In the genomic region with DNA sequence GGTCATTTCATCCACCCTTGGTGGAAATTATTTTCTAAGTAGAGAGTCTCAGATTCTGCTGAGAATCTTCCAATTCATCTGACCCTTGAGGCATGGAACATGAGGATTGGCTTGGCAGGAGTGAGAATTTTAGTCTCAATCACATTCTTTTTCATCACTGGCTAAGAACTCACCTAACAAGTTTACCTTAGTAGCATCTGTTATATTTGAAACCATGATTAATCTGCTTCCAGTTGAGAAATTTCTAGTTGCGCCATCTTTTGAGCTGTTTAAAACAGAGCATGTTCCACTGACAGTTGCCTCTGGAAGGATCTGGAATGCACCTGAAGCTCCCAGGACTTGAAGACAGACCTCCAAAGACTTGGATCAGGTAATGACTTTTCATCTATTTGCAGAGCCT, we compare ENCODE assay signal across 22 cellular contexts. TPM values are rescaled to one million over a fixed set of nuclear protein-coding genes. Genes with fewer than 3 reads are reported as not detected.
"Had no signal": no experiment of that assay in that cellular context is flagged by ENCODE, and none has a peak within 500 bp of the region (broad histone marks: within the 10 kb centered on the region; RNA-seq: fewer than 3 reads in every experiment).

LIPK (plus strand) TSS at position 299 of the 400 bp plus-strand sequence. CDS start 18,295 bp downstream, outside the sequence.

- ATAC-seq: activated T-helper 17 cell treated with anti-CD3 and anti-CD28 coated beads, Interleukin-2, amount 50 U/mL, for 72 hours; gastrocnemius medialis; heart left ventricle; sciatic nerve had no signal

- H3K9ac ChIP-seq: neural progenitor cell had no signal

- H3K4me3 ChIP-seq: adrenal gland, colonic mucosa, gastrocnemius medialis, heart left ventricle, lung, neural progenitor cell, thyroid gland, vagina had no signal

- H3K36me3 ChIP-seq: adrenal gland, colonic mucosa, gastrocnemius medialis, heart left ventricle, neural progenitor cell, thyroid gland, vagina had no signal

- H3K4me1 ChIP-seq: adrenal gland, colonic mucosa, heart left ventricle, thyroid gland, vagina had no signal

- H3K4me2 ChIP-seq: neural progenitor cell had no signal

- H3K27me3 ChIP-seq: adrenal gland, colonic mucosa, gastrocnemius medialis, heart left ventricle, thyroid gland, vagina had no signal

- H3K27ac ChIP-seq: adrenal gland, colonic mucosa, gastrocnemius medialis, heart left ventricle, neural progenitor cell, thyroid gland, vagina had no signal

- DNase-seq: activated CD4-positive, alpha-beta T cell treated with anti-CD3 and anti-CD28 coated beads, Interleukin-2, amount 50 U/mL, for 4 hours; activated CD4-positive, CD25-positive, alpha-beta regulatory T cell treated with anti-CD3 and anti-CD28 coated beads, Interleukin-2, amount 50 U/mL, for 72 hours; activated naive CD4-positive, alpha-beta T cell treated with anti-CD3 and anti-CD28 coated beads for 36 hours; activated T-cell treated with anti-CD3 and anti-CD28 coated beads for 4 hours; adrenal gland; central memory CD4-positive, alpha-beta T cell; colonic mucosa; gastrocnemius medialis; heart left ventricle; immature natural killer cell; naive B cell; stimulated activated CD4-positive, alpha-beta T cell treated with anti-CD3 and anti-CD28 coated beads, Interleukin-12 subunit alpha, Interleukin-12 subunit beta, amount 100 ng/mL, for 4 hours; stimulated activated CD4-positive, alpha-beta T cell treated with anti-CD3 and anti-CD28 coated beads, Interleukin-2, amount 100 ng/mL, for 24 hours; thyroid gland had no signal

- H3K9me3 ChIP-seq: adrenal gland, colonic mucosa, gastrocnemius medialis, heart left ventricle, thyroid gland, vagina had no signal

RNA-seq across cellular contexts. Expression of gene LIPK, which starts in this region (rescaled TPM):
- total RNA-seq: activated naive CD4-positive, alpha-beta T cell treated with anti-CD3 and anti-CD28 coated beads for 36 hours; activated T-helper 17 cell treated with anti-CD3 and anti-CD28 coated beads, Interleukin-2, amount 50 U/mL, for 72 hours; adrenal gland; colonic mucosa; fibroblast of lung; gastrocnemius medialis; heart left ventricle; lung; osteocyte; pulmonary artery endothelial cell; sciatic nerve; thyroid gland; vagina had no signal
- polyA plus RNA-seq: adrenal gland, fibroblast of lung, heart left ventricle, immature natural killer cell, lung had no signal
